In the genomic region with DNA sequence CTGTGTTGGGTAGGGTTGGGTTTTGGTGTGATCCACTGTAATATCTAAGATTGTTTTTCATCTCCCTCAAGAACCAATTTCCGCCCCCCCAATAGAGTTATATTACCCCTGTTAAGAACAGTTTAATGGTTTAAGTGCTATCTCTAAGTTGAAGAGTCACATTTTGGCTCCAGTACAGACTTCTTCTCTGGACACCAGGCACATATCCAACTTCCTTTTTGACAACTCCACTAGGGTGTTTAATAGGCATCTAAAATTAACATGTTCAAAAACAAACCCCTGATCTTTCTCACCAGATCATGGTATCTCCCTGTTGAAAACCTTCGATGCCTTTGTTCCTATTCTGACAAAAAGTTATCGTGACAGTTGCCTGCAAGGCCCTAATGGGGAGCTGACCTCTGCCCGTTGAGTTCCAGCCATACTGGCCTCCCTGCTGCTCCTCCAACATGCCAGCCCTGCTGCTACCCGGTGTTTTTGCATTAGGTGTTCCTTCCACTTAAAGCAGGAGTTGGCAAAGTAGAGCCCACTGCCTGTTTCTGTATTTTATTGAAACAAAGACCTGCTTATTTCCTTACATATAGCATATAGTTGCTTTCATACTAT, we compare ENCODE assay signal across 13 cellular contexts. TPM values are rescaled to one million over a fixed set of nuclear protein-coding genes. Genes with fewer than 3 reads are reported as not detected.
A peak's percentile ranks its signal among the peaks of the same experiment; 100 is the strongest.
DNase-seq lines count a peak whose midpoint lies in the region; ATAC-seq and TF ChIP-seq lines count a peak whose summit lies in the region.
"Had no signal": no experiment of that assay in that cellular context is flagged by ENCODE, and none has a peak within 500 bp of the region (broad histone marks: within the 10 kb centered on the region; RNA-seq: fewer than 3 reads in every experiment).

No MANE protein-coding gene starts in this region.

- H3K27ac Mint-ChIP-seq in MCF 10A (ENCODE audit: low read depth, unreplicated experiment): peak overlapping the region; percentile 69
- H3K27ac Mint-ChIP-seq in T-cell: peak overlapping the region; percentile 25 to 62
- H3K27ac Mint-ChIP-seq in stimulated activated naive CD8-positive, alpha-beta T cell treated with anti-CD3 and anti-CD28 coated beads, Interleukin-15, amount 100 ng/mL, for 72 hours: peak overlapping the region; percentile 22 to 83

- H3K79me2 ChIP-seq in mammary epithelial cell (ENCODE audit: insufficient read depth, low read length): peaks cover 91% of the 10 kb centered on the region

- ATAC-seq in T-cell (replicated peaks in 1 of 4) (no peak), heart left ventricle (peak; percentile 79 to 86 (median 82)), mucosa of descending colon (no peak)
- ATAC-seq in stimulated activated naive CD8-positive, alpha-beta T cell treated with anti-CD3 and anti-CD28 coated beads, Interleukin-15, amount 100 ng/mL, for 72 hours: no peak
- ATAC-seq: esophagus mucosa had no signal

- no peaks in the 10 kb centered on the region for H4K20me1 ChIP-seq in mammary epithelial cell (ENCODE audit: insufficient read depth, low read length)

- no peak for TF ChIP-seq POLR2A in heart left ventricle (IDR thresholded peaks at IDR 0.05)

- TF ChIP-seq CTCF in MCF 10A (IDR thresholded peaks at IDR 0.05; ENCODE audit: unreplicated experiment): no peak
- no peak for TF ChIP-seq CTCF in mammary epithelial cell (conservative IDR thresholded peaks at IDR 0.05 in 1 of 2, IDR thresholded peaks at IDR 0.05 in 1 of 2; ENCODE audit: extremely low read depth in 1 of 2, insufficient read depth in 1 of 2, low read depth in 1 of 2, low read length in 2 of 2)
- no peak for TF ChIP-seq CTCF in heart left ventricle (IDR thresholded peaks at IDR 0.05)
- no peak for TF ChIP-seq CTCF in mucosa of descending colon (IDR thresholded peaks at IDR 0.05)

- H3K4me1 ChIP-seq in mammary epithelial cell (ENCODE audit: insufficient read depth, low read length) (no peaks in the 10 kb centered on the region), heart left ventricle (peaks cover 2 to 59% (median 42%) of the 10 kb centered on the region in 12 donors), mucosa of descending colon (ENCODE audit: low read depth) (peaks cover 3% of the 10 kb centered on the region)

- H3K4me3 ChIP-seq in mammary epithelial cell (replicated peaks in 1 of 3; ENCODE audit: insufficient read depth in 1 of 3, low read depth in 2 of 3, low read length in 3 of 3) (no peak overlapping the region), heart left ventricle (no peak overlapping the region), mucosa of descending colon (no peak overlapping the region)

- in situ Hi-C loops in mammary epithelial cell (cut with MboI; ENCODE audit: low sequenced_read_pairs in 2 of 2): no loop called here

- BruUV-seq in MCF 10A (replicated peaks; lab: Mats Ljungman, UMichigan) (no TSS peak), mammary epithelial cell (replicated peaks; lab: Mats Ljungman, UMichigan) (no TSS peak)

- no peaks in the 10 kb centered on the region for H3K9me3 ChIP-seq in mammary epithelial cell (replicated peaks; ENCODE audit: insufficient read depth, low read length)
- no peaks in the 10 kb centered on the region for H3K9me3 ChIP-seq in heart left ventricle
- H3K9me3 ChIP-seq in mucosa of descending colon: no peaks in the 10 kb centered on the region

- intact Hi-C loops in MCF 10A (cut with micrococcal nuclease): no loop called here
- intact Hi-C loops in mammary epithelial cell (cut with micrococcal nuclease): no loop called here
- intact Hi-C loops in heart left ventricle (cut with DNase I): no loop called here
- intact Hi-C loops in mucosa of descending colon (cut with DNase I, micrococcal nuclease): no loop called here

- no peak overlapping the region for H2AFZ ChIP-seq in mammary epithelial cell (ENCODE audit: low read depth, low read length)

- H3K9me3 Mint-ChIP-seq in MCF 10A (ENCODE audit: unreplicated experiment) (no peaks in the 10 kb centered on the region), T-cell (no peaks in the 10 kb centered on the region)
- no peaks in the 10 kb centered on the region for H3K9me3 Mint-ChIP-seq in stimulated activated naive CD8-positive, alpha-beta T cell treated with anti-CD3 and anti-CD28 coated beads, Interleukin-15, amount 100 ng/mL, for 72 hours

- no peak overlapping the region for H3K9ac ChIP-seq in mammary epithelial cell (ENCODE audit: insufficient read depth, low read length)

- H3K4me1 Mint-ChIP-seq in MCF 10A (ENCODE audit: insufficient read depth, unreplicated experiment) (peaks cover 46% of the 10 kb centered on the region), T-cell (peaks cover 85 to 90% (median 87%) of the 10 kb centered on the region in 3 donors)
- peaks cover 73% of the 10 kb centered on the region for H3K4me1 Mint-ChIP-seq in stimulated activated naive CD8-positive, alpha-beta T cell treated with anti-CD3 and anti-CD28 coated beads, Interleukin-15, amount 100 ng/mL, for 72 hours

- H3K27ac ChIP-seq in mammary epithelial cell (ENCODE audit: insufficient read depth, low read depth, low read length): no peak overlapping the region
- peak overlapping the region in 11 of 12 donors; percentile 26 to 78 (median 50) for H3K27ac ChIP-seq in heart left ventricle

- WGBS in mammary epithelial cell (ENCODE audit: low coverage, missing lambda C conversion rate): 87% methylated on average over 5 of the region's 5 CpGs
- WGBS in heart left ventricle, 4 donors: 18 to 30% (median 19%) methylated on average over 5 of the region's 5 CpGs

- POLR2A ChIA-PET in MCF 10A (lab: Yijun Ruan, JAX): interaction anchor here (0.7 to 3.2 kb wide), 4 partner anchors 10 to 1191 kb away, joined by 3 to 15 read pairs (median 5); no protein-coding TSS in a partner anchor
- POLR2A ChIA-PET in T-cell (lab: Charles Lee): interaction anchor here in 1 of 2 donors (1.0 kb wide), 1 partner anchor 16 kb away, joined by 3 read pairs; no protein-coding TSS in a partner anchor

- no peak overlapping the region for H3K4me2 ChIP-seq in mammary epithelial cell (ENCODE audit: insufficient read depth, low read depth, low read length)

- dilution Hi-C loops in mammary epithelial cell (cut with HindIII; ENCODE audit: low sequenced_read_pairs): no loop called here

- H3K4me3 Mint-ChIP-seq in MCF 10A (ENCODE audit: unreplicated experiment) (no peak overlapping the region), T-cell (peak overlapping the region in 1 of 3 donors; percentile 10)
- H3K4me3 Mint-ChIP-seq in stimulated activated naive CD8-positive, alpha-beta T cell treated with anti-CD3 and anti-CD28 coated beads, Interleukin-15, amount 100 ng/mL, for 72 hours: peak overlapping the region; percentile 27 to 56

- CTCF ChIA-PET in MCF 10A (lab: Yijun Ruan, JAX): interaction anchor here (0.6 to 1.3 kb wide), 5 partner anchors 33 to 132 kb away, joined by 3 to 4 read pairs (median 3); no protein-coding TSS in a partner anchor
- CTCF ChIA-PET in mammary epithelial cell (lab: Charles Lee; ENCODE audit: low non-redundant PET): no interaction called here
- CTCF ChIA-PET in T-cell (lab: Charles Lee): no interaction called here

- H3K27me3 Mint-ChIP-seq in MCF 10A (ENCODE audit: insufficient read depth, unreplicated experiment): no peaks in the 10 kb centered on the region
- H3K27me3 Mint-ChIP-seq in T-cell: no peaks in the 10 kb centered on the region
- no peaks in the 10 kb centered on the region for H3K27me3 Mint-ChIP-seq in stimulated activated naive CD8-positive, alpha-beta T cell treated with anti-CD3 and anti-CD28 coated beads, Interleukin-15, amount 100 ng/mL, for 72 hours

- H3K27me3 ChIP-seq in mammary epithelial cell (ENCODE audit: insufficient read depth, low read length) (no peaks in the 10 kb centered on the region), heart left ventricle (no peaks in the 10 kb centered on the region)

- DNase-seq in MCF 10A (ENCODE audit: unreplicated experiment): no peak
- no peak for DNase-seq in mammary epithelial cell
- no peak for DNase-seq in T-cell
- no peak for DNase-seq in heart left ventricle
- no peak for DNase-seq in stimulated activated naive CD8-positive, alpha-beta T cell treated with anti-CD3 and anti-CD28 coated beads, Interleukin-15, amount 100 ng/mL, for 72 hours
- DNase-seq in NCI-H526 (lab: John Stamatoyannopoulos, UW): no peak
- DNase-seq in mucosa of descending colon: no peak
- DNase-seq in NCI-H2081 treated with DMSO at 0.1 percent for 48 hours (lab: John Stamatoyannopoulos, UW): no peak
- DNase-seq: activated CD4-positive, alpha-beta T cell treated with anti-CD3 and anti-CD28 coated beads for 48 hours; GF-D8; NCI-H2081; stimulated activated CD4-positive, alpha-beta T cell treated with anti-CD3 and anti-CD28 coated beads, Interleukin-4, amount 100 ng/mL, for 24 hours had no signal

- H3K36me3 Mint-ChIP-seq in MCF 10A (ENCODE audit: insufficient read depth, unreplicated experiment) (peaks cover 29% of the 10 kb centered on the region), T-cell (peaks cover 26% of the 10 kb centered on the region)

- H3K36me3 ChIP-seq in mammary epithelial cell (ENCODE audit: insufficient read depth, low read length) (peaks cover 5% of the 10 kb centered on the region), heart left ventricle (no peaks in the 10 kb centered on the region), mucosa of descending colon (ENCODE audit: low read depth) (no peaks in the 10 kb centered on the region)

RNA-seq across cellular contexts. Expression of a gene that starts 18.6 kb away (rescaled TPM):
- total RNA-seq in MCF 10A (2022): 38.0 and 45.7 TPM in 2 replicates
- total RNA-seq in mammary epithelial cell: 10 to 100 TPM; 37.7 to 41.6 TPM
- 11.3 TPM for polyA plus RNA-seq in mammary epithelial cell
- polyA minus RNA-seq in mammary epithelial cell: 38.1 TPM
- total RNA-seq in T-cell: 10 to 100 TPM; 58.9 to 90.7 (median 64.0) TPM
- 10 to 100 TPM; 26.3 to 53.7 (median 36.8) TPM for total RNA-seq in heart left ventricle
- polyA plus RNA-seq in heart left ventricle: 10 to 100 TPM; 13.9 to 15.4 TPM
- 10 to 100 TPM; 35.5 to 51.1 (median 46.2) TPM for total RNA-seq in mucosa of descending colon

Comparison
In these comparisons a context has a peak if more than half of its experiments do, and no peak if none do; other contexts are left out.
1. ATAC-seq: peak in heart left ventricle (4 of 4); none in T-cell (0 of 4), stimulated activated naive CD8-positive, alpha-beta T cell treated with anti-CD3 and anti-CD28 coated beads, Interleukin-15, amount 100 ng/mL, for 72 hours (single experiment) and mucosa of descending colon (single experiment).
2. Peak in every context shown above with its lines, with median percentiles within 50 percentile points of each other: H3K27ac Mint-ChIP-seq.